8 cellular contexts compared by ENCODE assay signal in the genomic region with DNA sequence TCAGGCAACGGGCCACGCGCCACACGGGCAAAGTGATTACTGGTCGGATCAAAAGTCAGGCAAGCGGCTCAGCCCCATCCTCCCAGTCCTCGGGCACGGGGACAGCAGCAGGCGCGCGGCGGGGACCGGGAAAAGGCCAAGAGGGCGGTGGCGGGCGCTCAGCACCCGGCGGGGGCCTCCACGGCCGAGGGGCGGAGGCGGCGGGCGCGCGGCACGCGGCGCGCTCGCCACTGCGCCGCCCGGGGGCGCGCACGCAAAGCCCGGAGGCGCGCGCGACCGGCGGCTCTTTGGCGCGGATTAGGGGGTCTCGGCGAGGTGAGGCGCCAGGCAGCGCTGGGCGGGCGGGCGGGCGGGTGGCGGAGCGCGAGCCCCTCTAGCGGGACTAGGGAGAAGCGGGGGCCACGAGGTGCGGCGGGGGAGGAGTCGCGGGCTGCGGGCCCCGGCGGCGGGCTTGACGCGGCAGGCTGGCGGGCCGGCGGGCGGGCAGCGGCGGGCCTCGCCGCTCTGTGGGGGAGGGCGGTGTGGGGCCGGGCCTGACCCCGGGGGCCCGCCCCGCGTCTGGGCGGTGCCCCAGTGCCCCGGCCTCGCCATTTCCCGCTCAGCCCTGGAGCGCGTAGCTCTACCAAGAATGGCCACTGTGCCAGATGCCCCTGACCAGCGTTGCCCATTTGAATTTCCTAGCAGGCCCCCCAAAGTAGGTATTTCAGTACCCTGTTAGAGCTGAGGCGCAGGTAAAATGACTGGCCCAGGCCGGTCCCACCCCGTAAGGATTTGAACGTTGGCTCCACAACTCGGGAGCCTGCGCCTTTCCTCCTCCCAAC. TPM values are rescaled to one million over a fixed set of nuclear protein-coding genes. Genes with fewer than 3 reads are reported as not detected.
DNase-seq lines count a peak whose midpoint lies in the region.

A gene (minus strand): TSS at position 202 of the 821 bp plus-strand sequence. CDS start 537 bp downstream, outside the sequence.
A gene with protein sequence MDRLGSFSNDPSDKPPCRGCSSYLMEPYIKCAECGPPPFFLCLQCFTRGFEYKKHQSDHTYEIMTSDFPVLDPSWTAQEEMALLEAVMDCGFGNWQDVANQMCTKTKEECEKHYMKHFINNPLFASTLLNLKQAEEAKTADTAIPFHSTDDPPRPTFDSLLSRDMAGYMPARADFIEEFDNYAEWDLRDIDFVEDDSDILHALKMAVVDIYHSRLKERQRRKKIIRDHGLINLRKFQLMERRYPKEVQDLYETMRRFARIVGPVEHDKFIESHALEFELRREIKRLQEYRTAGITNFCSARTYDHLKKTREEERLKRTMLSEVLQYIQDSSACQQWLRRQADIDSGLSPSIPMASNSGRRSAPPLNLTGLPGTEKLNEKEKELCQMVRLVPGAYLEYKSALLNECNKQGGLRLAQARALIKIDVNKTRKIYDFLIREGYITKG (plus strand): TSS at position 252 of the 821 bp plus-strand sequence. CDS start 4,480 bp downstream, outside the sequence.

- H3K9me2 ChIP-seq in GM23248 (ENCODE audit: insufficient read depth) = no peaks in the 10 kb centered on the region

- no peak within 1 kb of the TSS for H2BK12ac ChIP-seq in neuronal stem cell (ENCODE audit: low read length)

- H3K23ac ChIP-seq in neuronal stem cell (ENCODE audit: low read depth, low read length, poor library complexity) = peak within 1 kb of the TSS; percentile 82

- DNase-seq in Daoy (ENCODE audit: low read depth) (peak; percentile 85), GM23248 (peak; percentile 93), Kasumi-1 (lab: John Stamatoyannopoulos, UW) (peak; percentile 66 to 70), SJCRH30 (peak; percentile 84 to 89), activated gamma-delta T cell treated with Interleukin-2 at 50 U/mL for 16 hours (peak; percentile 72), foreskin melanocyte (peak; percentile 75), neuronal stem cell (ENCODE audit: low spot score) (peak; percentile 79)

- H3K18ac ChIP-seq in neuronal stem cell (ENCODE audit: low read length) = peak within 1 kb of the TSS; percentile 94

- peak within 1 kb of the TSS; percentile 61 for H4K91ac ChIP-seq in neuronal stem cell (ENCODE audit: low read depth, low read length, poor library complexity)

- H3K9ac ChIP-seq in GM23248 (peak within 1 kb of the TSS; percentile 89), neuronal stem cell (ENCODE audit: low read depth, low read length, poor library complexity) (peak within 1 kb of the TSS; percentile 93), subcutaneous abdominal adipose tissue (ENCODE audit: low read length in 5 of 5) (peak within 1 kb of the TSS; percentile 80 to 91 (median 89))

- peak within 1 kb of the TSS; percentile 95 for H3K4me3 ChIP-seq in GM23248
- peak within 1 kb of the TSS; percentile 95 for H3K4me3 ChIP-seq in SJCRH30
- peak within 1 kb of the TSS; percentile 85 to 93 for H3K4me3 ChIP-seq in neuronal stem cell (ENCODE audit: low read length in 2 of 2)
- peak within 1 kb of the TSS; percentile 75 to 95 (median 90) for H3K4me3 ChIP-seq in subcutaneous abdominal adipose tissue (ENCODE audit: low read depth in 1 of 5, low read length in 5 of 5)

- H2AFZ ChIP-seq in GM23248 (peak within 1 kb of the TSS; percentile 96), neuronal stem cell (ENCODE audit: low read length) (peak within 1 kb of the TSS; percentile 93)

- peak within 1 kb of the TSS; percentile 76 for H2BK5ac ChIP-seq in neuronal stem cell (ENCODE audit: low read length)

- H3K4me2 ChIP-seq in GM23248 (ENCODE audit: unreplicated experiment) (peak within 1 kb of the TSS; percentile 83), neuronal stem cell (ENCODE audit: insufficient read depth, low read length, poor library complexity, severe bottlenecking) (peak within 1 kb of the TSS; percentile 87)

- peak within 1 kb of the TSS; percentile 81 for H2BK120ac ChIP-seq in neuronal stem cell (ENCODE audit: low read depth, low read length)

- peak within 1 kb of the TSS; percentile 92 for H3K14ac ChIP-seq in neuronal stem cell (ENCODE audit: low read length)

- H3K27me3 ChIP-seq in GM23248 (replicated peaks; ENCODE audit: insufficient read depth) = no peaks in the 10 kb centered on the region
- H3K27me3 ChIP-seq in SJCRH30 = no peaks in the 10 kb centered on the region
- H3K27me3 ChIP-seq in neuronal stem cell (ENCODE audit: control insufficient read depth in 3 of 3, insufficient read depth in 3 of 3, low read depth in 1 of 3, low read length in 3 of 3) = no peaks in the 10 kb centered on the region
- no peaks in the 10 kb centered on the region for H3K27me3 ChIP-seq in subcutaneous abdominal adipose tissue (ENCODE audit: control insufficient read depth in 5 of 5, insufficient read depth in 4 of 5, low read length in 5 of 5)

- no peaks in the 10 kb centered on the region for H4K20me1 ChIP-seq in GM23248 (ENCODE audit: insufficient read depth)

- WGBS in GM23248 (ENCODE audit: low coverage in 1 of 2, low lambda C conversion rate in 2 of 2, missing lambda C conversion rate in 2 of 2), 2 experiments = 1 to 2% methylated on average over 27 to 57 of the region's 97 CpGs
- no CpG with 5 or more reads among the region's 97 CpGs for WGBS in neuronal stem cell (ENCODE audit: extremely low coverage in 2 of 2, insufficient read length in 2 of 2, insufficient replicate concordance in 1 of 2), 2 donors

- peaks cover 3% of the 10 kb centered on the region for H3K79me1 ChIP-seq in neuronal stem cell (ENCODE audit: low read depth, low read length)

- peaks cover 6% of the 10 kb centered on the region; the same call in 1 of the 2 replicates for H3F3A ChIP-seq in GM23248 (ENCODE audit: insufficient read depth)

- in situ Hi-C loops in GM23248 (cut with MboI) = no loop called here

- peaks cover 18% of the 10 kb centered on the region for H3K4me1 ChIP-seq in GM23248 (ENCODE audit: insufficient read depth)
- H3K4me1 ChIP-seq in SJCRH30 = peaks cover 7% of the 10 kb centered on the region
- no peaks in the 10 kb centered on the region for H3K4me1 ChIP-seq in neuronal stem cell (ENCODE audit: control insufficient read depth in 2 of 2, insufficient read depth in 1 of 2, low read depth in 1 of 2, low read length in 2 of 2)
- peaks cover 0 to 22% (median 20%) of the 10 kb centered on the region in 5 donors for H3K4me1 ChIP-seq in subcutaneous abdominal adipose tissue (ENCODE audit: control insufficient read depth in 5 of 5, insufficient read depth in 5 of 5, low read length in 5 of 5)

- peaks cover 82% of the 10 kb centered on the region for H3K79me2 ChIP-seq in GM23248 (ENCODE audit: insufficient read depth)

- no peak within 1 kb of the TSS for H4K8ac ChIP-seq in neuronal stem cell (ENCODE audit: low read depth, low read length)

- no peak within 1 kb of the TSS for H3K4ac ChIP-seq in neuronal stem cell (ENCODE audit: low read length)

- H2BK15ac ChIP-seq in neuronal stem cell (ENCODE audit: low read length) = peak within 1 kb of the TSS; percentile 76

- H3K36me3 ChIP-seq in GM23248 (ENCODE audit: low read depth) (peaks cover 9% of the 10 kb centered on the region), SJCRH30 (peaks cover 5% of the 10 kb centered on the region), neuronal stem cell (replicated peaks in 1 of 2; ENCODE audit: control insufficient read depth in 2 of 2, insufficient read depth in 2 of 2, low read length in 2 of 2) (peaks cover 3 to 52% of the 10 kb centered on the region in 2 donors), subcutaneous abdominal adipose tissue (ENCODE audit: control insufficient read depth in 5 of 5, insufficient read depth in 5 of 5, low read length in 5 of 5) (peaks cover 0 to 13% (median 7%) of the 10 kb centered on the region in 5 donors)

- H3K9me3 ChIP-seq in GM23248 (ENCODE audit: low read depth) = no peaks in the 10 kb centered on the region
- no peaks in the 10 kb centered on the region for H3K9me3 ChIP-seq in SJCRH30 (replicated peaks)
- no peaks in the 10 kb centered on the region for H3K9me3 ChIP-seq in neuronal stem cell (replicated peaks in 1 of 2; ENCODE audit: control insufficient read depth in 2 of 2, insufficient read depth in 1 of 2, low read depth in 1 of 2, low read length in 2 of 2)
- no peaks in the 10 kb centered on the region for H3K9me3 ChIP-seq in subcutaneous abdominal adipose tissue (ENCODE audit: control insufficient read depth in 5 of 5, low read length in 5 of 5)

- H2AK5ac ChIP-seq in neuronal stem cell (ENCODE audit: low read depth, low read length) = peak within 1 kb of the TSS; percentile 40

- H3K27ac ChIP-seq in GM23248 = peak within 1 kb of the TSS; percentile 87
- H3K27ac ChIP-seq in SJCRH30 = peak within 1 kb of the TSS; percentile 96
- peak within 1 kb of the TSS; percentile 75 for H3K27ac ChIP-seq in neuronal stem cell (replicated peaks; ENCODE audit: low read length)
- peak within 1 kb of the TSS; percentile 93 for H3K27ac ChIP-seq in subcutaneous abdominal adipose tissue (ENCODE audit: low read depth, low read length)

RNA-seq across cellular contexts. Expression of the first gene that starts in this region (rescaled TPM):
- 11.3 and 27.6 TPM in 2 replicates for total RNA-seq in Daoy (2014; rRNA removed; shearing (Covaris generic))
- total RNA-seq in GM23248 (2014; rRNA removed; shearing (Covaris generic)) = 21.9 and 38.3 TPM in 2 replicates
- 10.2 and 10.3 TPM in 2 replicates for polyA plus RNA-seq in GM23248 (2016; fragmentation: Nextera tagmentation; extraction: Ambion mirVana)
- 73.2 and 74.0 TPM in 2 replicates for total RNA-seq in SJCRH30 (2014; rRNA removed; shearing (Covaris generic))
- 37.1 TPM for polyA plus RNA-seq in neuronal stem cell (2013, experiment 1 of 2)
- polyA plus RNA-seq in neuronal stem cell (2013, experiment 2 of 2) = 34.4 TPM

RNA-seq across cellular contexts. Expression of the second gene that starts in this region (rescaled TPM):
- 9.6 and 14.0 TPM in 2 replicates for total RNA-seq in Daoy (2014; rRNA removed; shearing (Covaris generic))
- 16.9 and 18.3 TPM in 2 replicates for total RNA-seq in GM23248 (2014; rRNA removed; shearing (Covaris generic))
- 15.1 and 16.7 TPM in 2 replicates for polyA plus RNA-seq in GM23248 (2016; fragmentation: Nextera tagmentation; extraction: Ambion mirVana)
- 24.9 and 32.1 TPM in 2 replicates for total RNA-seq in SJCRH30 (2014; rRNA removed; shearing (Covaris generic))
- 17.2 TPM for polyA plus RNA-seq in neuronal stem cell (2013, experiment 1 of 2)
- polyA plus RNA-seq in neuronal stem cell (2013, experiment 2 of 2) = 16.4 TPM

Comparison
In these comparisons a context has a peak if more than half of its experiments do, and no peak if none do; other contexts are left out.
1. Peak in every context shown above with its lines: DNase-seq, H3K4me3 ChIP-seq and H3K27ac ChIP-seq.